In the genomic region with DNA sequence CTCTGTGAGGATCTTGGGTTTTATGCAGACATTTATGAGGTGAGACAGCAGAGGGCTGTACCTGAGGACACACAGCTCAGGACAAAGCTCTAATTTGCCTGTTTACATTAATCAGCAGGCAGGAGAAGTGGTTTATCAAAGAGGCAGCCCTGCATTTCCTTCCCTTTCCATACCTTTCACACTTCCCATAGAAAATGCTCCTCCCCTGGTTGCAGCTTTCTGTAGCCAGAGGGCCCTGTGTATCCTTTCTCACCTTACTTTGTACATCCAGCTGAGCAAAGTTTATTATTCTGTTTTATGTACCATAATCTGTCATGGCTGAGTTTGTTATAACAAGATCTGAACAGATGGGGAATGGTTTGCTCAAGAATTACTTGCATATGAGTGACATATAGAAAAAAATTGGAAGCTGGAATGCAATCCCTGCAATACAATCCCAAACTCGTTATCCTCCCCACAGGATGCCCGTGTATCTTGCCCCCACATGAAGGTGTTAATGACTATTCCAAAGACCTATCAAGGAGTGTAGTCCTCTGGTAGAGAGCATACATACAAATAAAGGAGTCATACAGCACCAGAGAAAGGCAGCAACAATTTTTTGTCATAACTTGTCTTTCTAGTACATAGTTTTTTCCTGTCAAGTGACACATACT, we compare ENCODE assay signal across 30 cellular contexts.
"Had no signal": no experiment of that assay in that cellular context is flagged by ENCODE, and none has a peak within 500 bp of the region (broad histone marks: within the 10 kb centered on the region; RNA-seq: fewer than 3 reads in every experiment).

No MANE protein-coding gene starts in this region.

- H3K4me3 ChIP-seq: cardiac muscle cell, colonic mucosa, gastrocnemius medialis, left ventricle myocardium inferior, lung, pancreas, prostate gland, skin epidermis, testis, transverse colon had no signal

- H3K27me3 Mint-ChIP-seq: activated CD4-positive, alpha-beta memory T cell treated with anti-CD3 and anti-CD28 coated beads, Interleukin-2, amount 10 ng/mL, durations not matched to agents 7 days and 5 days; activated CD4-positive, alpha-beta T cell treated with anti-CD3 and anti-CD28 coated beads, Interleukin-2, amount 10 ng/mL, durations not matched to agents 24 days and 14 days; activated naive CD8-positive, alpha-beta T cell had no signal

- H3K9me3 Mint-ChIP-seq: activated CD4-positive, alpha-beta memory T cell treated with anti-CD3 and anti-CD28 coated beads, Interleukin-2, amount 10 ng/mL, durations not matched to agents 7 days and 5 days; activated CD4-positive, alpha-beta T cell treated with anti-CD3 and anti-CD28 coated beads, Interleukin-2, amount 10 ng/mL, durations not matched to agents 24 days and 14 days; nephron progenitor cell; T-helper 2 cell treated with Interferon-gamma antibody and Interleukin-4, amounts not matched to agents 5 μg/mL and 100 μg/mL, for 36 hours had no signal

- H3K27ac ChIP-seq: cardiac muscle cell, colonic mucosa, gastrocnemius medialis, left ventricle myocardium inferior, pancreas, prostate gland, skin epidermis, testis, transverse colon, VCaP had no signal

- H3K4me3 Mint-ChIP-seq: activated CD4-positive, alpha-beta memory T cell treated with anti-CD3 and anti-CD28 coated beads, Interleukin-2, amount 10 ng/mL, durations not matched to agents 7 days and 5 days; activated CD4-positive, alpha-beta T cell treated with anti-CD3 and anti-CD28 coated beads, Interleukin-2, amount 10 ng/mL, durations not matched to agents 24 days and 14 days; activated naive CD8-positive, alpha-beta T cell; activated T-cell treated with anti-CD3 and anti-CD28 coated beads, Interleukin-2, amount 50 U/mL, for 72 hours; nephron progenitor cell; T-helper 2 cell treated with Interferon-gamma antibody and Interleukin-4, amounts not matched to agents 5 μg/mL and 100 μg/mL, for 36 hours had no signal

- H3K4me1 ChIP-seq: colonic mucosa, gastrocnemius medialis, left ventricle myocardium inferior, pancreas, prostate gland, testis, transverse colon had no signal

- H3K36me3 ChIP-seq: cardiac muscle cell, colonic mucosa, gastrocnemius medialis, left ventricle myocardium inferior, pancreas, prostate gland, transverse colon had no signal

- ATAC-seq: activated T-cell treated with anti-CD3 and anti-CD28 coated beads, Interleukin-2, amount 50 U/mL, for 72 hours; gastrocnemius medialis; pancreas; sciatic nerve; stimulated activated naive CD8-positive, alpha-beta T cell treated with anti-CD3 and anti-CD28 coated beads, Interleukin-15, Interleukin-2, amounts not matched to agents 100 U/mL and 50 U/mL, for 24 hours had no signal

- H3K4me1 Mint-ChIP-seq: activated CD4-positive, alpha-beta memory T cell treated with anti-CD3 and anti-CD28 coated beads, Interleukin-2, amount 10 ng/mL, durations not matched to agents 7 days and 5 days; activated CD4-positive, alpha-beta T cell treated with anti-CD3 and anti-CD28 coated beads, Interleukin-2, amount 10 ng/mL, durations not matched to agents 24 days and 14 days; nephron progenitor cell had no signal

- DNase-seq: activated CD4-positive, alpha-beta memory T cell treated with anti-CD3 and anti-CD28 coated beads, Interleukin-2, amount 10 ng/mL, durations not matched to agents 7 days and 5 days; activated CD4-positive, alpha-beta T cell treated with anti-CD3 and anti-CD28 coated beads, Interleukin-2, amount 10 ng/mL, durations not matched to agents 24 days and 14 days; activated CD4-positive, CD25-positive, alpha-beta regulatory T cell treated with anti-CD3 and anti-CD28 coated beads, Interleukin-2, amount 50 U/mL, for 72 hours; activated naive CD4-positive, alpha-beta T cell treated with Interleukin-2 at 50 U/mL for 16 hours; activated T-cell treated with anti-CD3 and anti-CD28 coated beads, Interleukin-2, amount 50 U/mL, for 72 hours; anterior cingulate cortex; cerebellar nuclear complex; colonic mucosa; effector CD8-positive, alpha-beta T cell; erythroblast; gastrocnemius medialis; glutamatergic neuron; islet precursor cell; left ventricle myocardium inferior; nephron progenitor cell; pancreas; retina; stimulated activated CD4-positive, alpha-beta T cell treated with anti-CD3 and anti-CD28 coated beads, Interleukin-12 subunit alpha, Interleukin-12 subunit beta, amount 100 ng/mL, for 4 hours; stimulated activated CD4-positive, alpha-beta T cell treated with anti-CD3 and anti-CD28 coated beads, Interleukin-4, amount 100 ng/mL, for 1 hour; stimulated activated naive CD8-positive, alpha-beta T cell treated with anti-CD3 and anti-CD28 coated beads, Interleukin-15, Interleukin-2, amounts not matched to agents 100 U/mL and 50 U/mL, for 24 hours; testis; transverse colon had no signal

- H3K27me3 ChIP-seq: cardiac muscle cell, colonic mucosa, gastrocnemius medialis, pancreas, testis, transverse colon had no signal

- H3K36me3 Mint-ChIP-seq: activated naive CD8-positive, alpha-beta T cell had no signal

- H3K9me3 ChIP-seq: colonic mucosa, gastrocnemius medialis, left ventricle myocardium inferior, pancreas, prostate gland, testis, transverse colon had no signal
